Comparison of ENCODE assay signal across 10 cellular contexts in the genomic region with DNA sequence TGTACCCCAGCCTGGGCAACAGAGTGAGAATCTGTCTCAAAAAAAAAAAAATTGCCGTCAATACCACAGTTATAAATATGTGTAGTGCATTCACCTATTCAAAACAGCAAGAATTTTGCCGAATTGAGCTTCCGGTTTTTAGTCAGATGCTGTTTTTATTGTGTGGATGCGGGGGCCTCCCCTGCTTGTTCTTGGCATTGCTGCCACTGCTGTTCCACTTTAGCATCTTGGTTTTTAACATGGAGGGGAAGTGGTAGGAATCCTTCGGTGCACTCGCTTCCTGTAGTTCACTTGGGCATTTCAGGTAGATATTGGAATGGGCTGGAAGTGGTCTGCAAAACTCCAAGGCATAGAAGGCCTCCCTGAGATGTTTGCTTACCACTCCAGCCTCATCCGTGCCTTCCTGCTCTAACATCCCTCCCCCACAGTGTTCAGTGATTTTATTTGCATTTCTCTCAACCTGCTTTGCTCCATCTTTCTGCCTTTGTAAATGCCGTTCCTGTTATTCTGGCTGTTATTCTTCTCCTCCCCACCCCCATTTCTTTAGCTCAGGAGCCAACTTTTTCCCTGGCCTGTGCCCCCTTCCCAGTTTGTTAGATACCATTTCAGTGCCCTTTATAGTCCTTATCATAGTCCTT.
DNase-seq lines count a peak whose midpoint lies in the region; ATAC-seq lines count a peak whose summit lies in the region.
"Had no signal": no experiment of that assay in that cellular context is flagged by ENCODE, and none has a peak within 500 bp of the region (broad histone marks: within the 10 kb centered on the region; RNA-seq: fewer than 3 reads in every experiment).

No MANE protein-coding gene starts in this region.

- H3K4me3 Mint-ChIP-seq in dendritic cell treated with granulocyte-macrophage colony-stimulating factor and Interleukin-4, amounts not matched to agents 40 ng/mL and 50 ng/mL, for 4 days: peak overlapping the region; percentile 42

- peaks cover 13% of the 10 kb centered on the region for H3K36me3 Mint-ChIP-seq in dendritic cell treated with granulocyte-macrophage colony-stimulating factor and Interleukin-4, amounts not matched to agents 40 ng/mL and 50 ng/mL, for 4 days (ENCODE audit: low read depth)

- peaks cover 2% of the 10 kb centered on the region for H3K9me3 Mint-ChIP-seq in dendritic cell treated with granulocyte-macrophage colony-stimulating factor and Interleukin-4, amounts not matched to agents 40 ng/mL and 50 ng/mL, for 4 days

- DNase-seq in dedifferentiated amniotic fluid mesenchymal stem cell (ENCODE audit: extremely low spot score) (no peak), nucleus accumbens (lab: John Stamatoyannopoulos, UW) (no peak), putamen (ENCODE audit: low spot score) (no peak)
- no peak for DNase-seq in effector CD8-positive, alpha-beta T cell (lab: John Stamatoyannopoulos, UW)
- DNase-seq: right lobe of liver had no signal

- intact Hi-C loops in dendritic cell treated with granulocyte-macrophage colony-stimulating factor and Interleukin-4, amounts not matched to agents 40 ng/mL and 50 ng/mL, for 4 days (cut with micrococcal nuclease): no loop called here

- peaks cover 44% of the 10 kb centered on the region for H3K4me1 Mint-ChIP-seq in dendritic cell treated with granulocyte-macrophage colony-stimulating factor and Interleukin-4, amounts not matched to agents 40 ng/mL and 50 ng/mL, for 4 days (ENCODE audit: low read depth)

- no peaks in the 10 kb centered on the region for H3K27me3 Mint-ChIP-seq in dendritic cell treated with granulocyte-macrophage colony-stimulating factor and Interleukin-4, amounts not matched to agents 40 ng/mL and 50 ng/mL, for 4 days

- H3K4me3 ChIP-seq in GM08714 (ENCODE audit: low read length): peak overlapping the region; percentile 31; the same call in 1 of the 2 replicates
- H3K4me3 ChIP-seq: right lobe of liver, SJSA1 had no signal

- H3K27ac Mint-ChIP-seq in dendritic cell treated with granulocyte-macrophage colony-stimulating factor and Interleukin-4, amounts not matched to agents 40 ng/mL and 50 ng/mL, for 4 days: peak overlapping the region; percentile 72

- ATAC-seq in GM19463 (IDR thresholded peaks at IDR 0.05; ENCODE audit: unreplicated experiment) (peak; percentile 29), HG03457 (IDR thresholded peaks at IDR 0.05; ENCODE audit: unreplicated experiment) (peak; percentile 36)
- ATAC-seq: right lobe of liver had no signal
